13 cellular contexts compared by ENCODE assay signal in genomic region chr4:35772291-35772690, GRCh38.
"Had no signal": no experiment of that assay in that cellular context is flagged by ENCODE, and none has a peak within 500 bp of the region (broad histone marks: within the 10 kb centered on the region; RNA-seq: fewer than 3 reads in every experiment).

No MANE protein-coding gene starts in this region.

- H3K27me3 ChIP-seq: dorsolateral prefrontal cortex, gastrocnemius medialis, ovary, transverse colon had no signal

- H3K4me3 ChIP-seq: dorsolateral prefrontal cortex, gastrocnemius medialis, ovary, transverse colon had no signal

- H3K27ac ChIP-seq: dorsolateral prefrontal cortex, gastrocnemius medialis, ovary, transverse colon had no signal

- ATAC-seq: gastrocnemius medialis had no signal

- DNase-seq: activated CD4-positive, CD25-positive, alpha-beta regulatory T cell; activated effector memory CD4-positive, alpha-beta T cell treated with Interleukin-2 at 50 U/mL for 16 hours; activated T-cell treated with anti-CD3 and anti-CD28 coated beads, Interleukin-2, amount 50 U/mL, for 24 hours; amniotic stem cell; dorsolateral prefrontal cortex; gastrocnemius medialis; kidney glomerular epithelial cell; ovary; stimulated activated CD4-positive, alpha-beta T cell treated with anti-CD3 and anti-CD28 coated beads, Interleukin-12 subunit alpha, Interleukin-12 subunit beta, amount 100 ng/mL, for 4 hours; stimulated activated naive CD4-positive, alpha-beta T cell; substantia nigra; transverse colon had no signal

- H3K9me3 ChIP-seq: gastrocnemius medialis, ovary, transverse colon had no signal

- FAIRE-seq: TTC549 had no signal

- H3K36me3 ChIP-seq: gastrocnemius medialis, ovary, transverse colon had no signal

- H3K4me1 ChIP-seq: gastrocnemius medialis, transverse colon had no signal
